17 cellular contexts compared by ENCODE assay signal in genomic region chr7:148330822-148331221, GRCh38.
DNase-seq lines count a peak whose midpoint lies in the region; ATAC-seq and TF ChIP-seq lines count a peak whose summit lies in the region.
"Had no signal": no experiment of that assay in that cellular context is flagged by ENCODE, and none has a peak within 500 bp of the region (broad histone marks: within the 10 kb centered on the region; RNA-seq: fewer than 3 reads in every experiment).

No MANE protein-coding gene starts in this region.

- H3K79me1 ChIP-seq in IMR-90 (ENCODE audit: low read depth in 1 of 2, low read length in 2 of 2) = no peaks in the 10 kb centered on the region

- no peak overlapping the region for H2BK15ac ChIP-seq in IMR-90 (ENCODE audit: low read depth, low read length)

- BruUV-seq in IMR-90 (replicated peaks; lab: Mats Ljungman, UMichigan) = no TSS peak

- H3K27me3 ChIP-seq in IMR-90 (ENCODE audit: control insufficient read depth, insufficient read depth, low read length) (no peaks in the 10 kb centered on the region), osteoblast (ENCODE audit: insufficient read depth, low read length) (no peaks in the 10 kb centered on the region)
- H3K27me3 ChIP-seq: BLaER1 treated with 17β-estradiol and CSF1 and Interleukin-3, amounts not matched to agents 10 nM and 100 nM had no signal

- no peak overlapping the region for H4K91ac ChIP-seq in IMR-90 (ENCODE audit: insufficient read depth, low read depth, low read length)

- H2BK5ac ChIP-seq in IMR-90 (ENCODE audit: low read depth, low read length, poor library complexity, severe bottlenecking) = peak overlapping the region; percentile 68

- in situ Hi-C loops in IMR-90 (cut with MboI; ENCODE audit: low sequenced_read_pairs) (no loop called here), G401 (cut with HindIII; ENCODE audit: low sequenced_read_pairs) (no loop called here)

- H3K36me3 ChIP-seq in IMR-90 (ENCODE audit: control insufficient read depth, insufficient read depth, low read length) = no peaks in the 10 kb centered on the region
- H3K36me3 ChIP-seq in osteoblast (ENCODE audit: insufficient read depth, low read length) = no peaks in the 10 kb centered on the region
- H3K36me3 ChIP-seq: BLaER1 treated with 17β-estradiol and CSF1 and Interleukin-3, amounts not matched to agents 10 nM and 100 nM had no signal

- POLR2A ChIA-PET in IMR-90 (lab: Charles Lee; ENCODE audit: unreplicated experiment) = no interaction called here

- H3K4me2 ChIP-seq in IMR-90 (ENCODE audit: low read depth, low read length) (no peak overlapping the region), osteoblast (ENCODE audit: insufficient read depth, low read length) (no peak overlapping the region)
- H3K4me2 ChIP-seq: BLaER1 treated with 17β-estradiol and CSF1 and Interleukin-3, amounts not matched to agents 10 nM and 100 nM; GM23338 had no signal

- H3K27me3 Mint-ChIP-seq in activated naive CD4-positive, alpha-beta T cell treated with anti-CD3 and anti-CD28 coated beads, Interleukin-2, amount 50 U/mL, for 24 hours = peaks cover 19% of the 10 kb centered on the region
- peaks cover 9% of the 10 kb centered on the region for H3K27me3 Mint-ChIP-seq in memory B cell
- peaks cover 25% of the 10 kb centered on the region for H3K27me3 Mint-ChIP-seq in activated T-cell treated with anti-CD3 and anti-CD28 coated beads, Interleukin-2, amount 50 U/mL, for 72 hours (ENCODE audit: low read depth)

- no peak overlapping the region for H3K4me3 Mint-ChIP-seq in activated naive CD4-positive, alpha-beta T cell treated with anti-CD3 and anti-CD28 coated beads, Interleukin-2, amount 50 U/mL, for 24 hours
- no peak overlapping the region for H3K4me3 Mint-ChIP-seq in memory B cell
- H3K4me3 Mint-ChIP-seq in activated T-cell treated with anti-CD3 and anti-CD28 coated beads, Interleukin-2, amount 50 U/mL, for 72 hours = no peak overlapping the region
- H3K4me3 Mint-ChIP-seq: CD4-positive, alpha-beta T cell; GM23338 had no signal

- no peaks in the 10 kb centered on the region for H3K9me1 ChIP-seq in IMR-90 (ENCODE audit: insufficient read depth, low read length)

- H2AK5ac ChIP-seq in IMR-90 (ENCODE audit: low read depth, low read length) = no peak overlapping the region

- H2AK9ac ChIP-seq in IMR-90 (replicated peaks; ENCODE audit: low read depth, low read length, poor library complexity) = no peak overlapping the region

- H4K5ac ChIP-seq in IMR-90 (ENCODE audit: low read depth, low read length) = no peak overlapping the region

- H3K4me1 ChIP-seq in IMR-90 (ENCODE audit: control insufficient read depth, insufficient read depth, low read length) = no peaks in the 10 kb centered on the region
- no peaks in the 10 kb centered on the region for H3K4me1 ChIP-seq in osteoblast (ENCODE audit: insufficient read depth, low read length)

- ATAC-seq in IMR-90 (ENCODE audit: low read depth) (no peak), memory B cell (ENCODE audit: low read depth) (no peak)
- ATAC-seq in activated T-cell treated with anti-CD3 and anti-CD28 coated beads, Interleukin-2, amount 50 U/mL, for 72 hours (replicated peaks in 1 of 2) = no peak
- ATAC-seq: GM12878, GM23338 had no signal

- no peak overlapping the region for H3K27ac ChIP-seq in IMR-90 (ENCODE audit: insufficient read depth, low read length)
- H3K27ac ChIP-seq in osteoblast (ENCODE audit: low read depth, low read length) = no peak overlapping the region
- H3K27ac ChIP-seq: BLaER1 treated with 17β-estradiol and CSF1 and Interleukin-3, amounts not matched to agents 10 nM and 100 nM; HL-60 had no signal

- no peak for TF ChIP-seq RAD21 in IMR-90 (IDR thresholded peaks at IDR 0.05; ENCODE audit: low read length)

- peaks cover 14% of the 10 kb centered on the region for H3K9me3 Mint-ChIP-seq in activated naive CD4-positive, alpha-beta T cell treated with anti-CD3 and anti-CD28 coated beads, Interleukin-2, amount 50 U/mL, for 24 hours
- H3K9me3 Mint-ChIP-seq in memory B cell = peaks cover 18% of the 10 kb centered on the region
- peaks cover 18 to 19% of the 10 kb centered on the region in 2 donors for H3K9me3 Mint-ChIP-seq in activated T-cell treated with anti-CD3 and anti-CD28 coated beads, Interleukin-2, amount 50 U/mL, for 72 hours
- H3K9me3 Mint-ChIP-seq: CD4-positive, alpha-beta T cell had no signal

- H3K4ac ChIP-seq in IMR-90 (ENCODE audit: low read depth, low read length) = no peak overlapping the region

- H3K14ac ChIP-seq in IMR-90 (replicated peaks; ENCODE audit: low read depth, low read length) = no peak overlapping the region

- H4K20me1 ChIP-seq in IMR-90 (ENCODE audit: insufficient read depth, low read length) = no peaks in the 10 kb centered on the region
- H4K20me1 ChIP-seq in osteoblast (ENCODE audit: insufficient read depth, low read length) = no peaks in the 10 kb centered on the region
- H4K20me1 ChIP-seq: BLaER1 treated with 17β-estradiol and CSF1 and Interleukin-3, amounts not matched to agents 10 nM and 100 nM had no signal

- no peak overlapping the region for H2AFZ ChIP-seq in IMR-90 (replicated peaks; ENCODE audit: low read length, poor library complexity)
- no peak overlapping the region for H2AFZ ChIP-seq in osteoblast (ENCODE audit: low read length)
- H2AFZ ChIP-seq: GM23338 had no signal

- dilution Hi-C loops in IMR-90 (cut with HindIII; ENCODE audit: low sequenced_read_pairs, unreplicated experiment) = no loop called here

- no peak overlapping the region for H3K18ac ChIP-seq in IMR-90 (ENCODE audit: low read depth, low read length)

- CTCF ChIA-PET in IMR-90 (lab: Yijun Ruan, JAX) = no interaction called here

- no peaks in the 10 kb centered on the region for H3K79me2 ChIP-seq in osteoblast (ENCODE audit: insufficient read depth, low read length)

- H3K4me3 ChIP-seq in IMR-90 (ENCODE audit: insufficient read depth, low read depth, low read length) = no peak overlapping the region
- H3K4me3 ChIP-seq in osteoblast (ENCODE audit: insufficient read depth, low read length) = no peak overlapping the region
- H3K4me3 ChIP-seq: BLaER1 treated with 17β-estradiol and CSF1 and Interleukin-3, amounts not matched to agents 10 nM and 100 nM; GM12878; GM23338 had no signal

- no peak overlapping the region for H4K8ac ChIP-seq in IMR-90 (ENCODE audit: low read depth in 2 of 2, low read length in 2 of 2)

- H3K9me3 ChIP-seq in IMR-90 (ENCODE audit: control insufficient read depth, insufficient read depth, low read length) = peaks cover 43% of the 10 kb centered on the region
- peaks cover 2% of the 10 kb centered on the region for H3K9me3 ChIP-seq in osteoblast (ENCODE audit: low read depth, low read length)

- H2BK120ac ChIP-seq in IMR-90 (ENCODE audit: low read depth, low read length) = no peak overlapping the region

- 73 to 100% methylated on average over 3 to 8 of the region's 9 CpGs for WGBS in IMR-90 (ENCODE audit: extremely low coverage in 2 of 2, insufficient read length in 1 of 2), 2 experiments

- peaks cover 2% of the 10 kb centered on the region for H3K36me3 Mint-ChIP-seq in activated naive CD4-positive, alpha-beta T cell treated with anti-CD3 and anti-CD28 coated beads, Interleukin-2, amount 50 U/mL, for 24 hours
- peaks cover 15% of the 10 kb centered on the region for H3K36me3 Mint-ChIP-seq in memory B cell
- H3K36me3 Mint-ChIP-seq in activated T-cell treated with anti-CD3 and anti-CD28 coated beads, Interleukin-2, amount 50 U/mL, for 72 hours (ENCODE audit: insufficient read depth in 2 of 2) = peaks cover 11 to 13% of the 10 kb centered on the region in 2 donors

- no peak overlapping the region for H3K56ac ChIP-seq in IMR-90 (ENCODE audit: extremely low read depth, insufficient read depth, low read length)

- intact Hi-C loops in IMR-90 (cut with micrococcal nuclease) = no loop called here

- no peak overlapping the region for H3K23ac ChIP-seq in IMR-90 (ENCODE audit: low read depth, low read length)

- DNase-seq in activated naive CD4-positive, alpha-beta T cell treated with anti-CD3 and anti-CD28 coated beads, Interleukin-2, amount 50 U/mL, for 16 hours = no peak
- DNase-seq in IMR-90 (no peak), memory B cell (ENCODE audit: low spot score in 2 of 2) (no peak), G401 (ENCODE audit: low spot score) (no peak), osteoblast (ENCODE audit: insufficient read length, low spot score, missing footprints) (no peak)
- DNase-seq in activated T-cell treated with anti-CD3 and anti-CD28 coated beads, Interleukin-2, amount 50 U/mL, for 72 hours = no peak
- DNase-seq: ACHN, Calu3, DMS 273 treated with DMSO at 0.1 percent for 48 hours, HCEC 1CT, KBM-7 had no signal

- no peak for TF ChIP-seq POLR2A in IMR-90 (IDR thresholded peaks at IDR 0.05; ENCODE audit: low read depth, low read length)

- no peak overlapping the region for H2BK20ac ChIP-seq in IMR-90 (ENCODE audit: low read depth, low read length)

- no peak for TF ChIP-seq CTCF in IMR-90 (conservative IDR thresholded peaks at IDR 0.05; ENCODE audit: low read depth, low read length)
- no peak for TF ChIP-seq CTCF in osteoblast (IDR thresholded peaks at IDR 0.05; ENCODE audit: extremely low read depth, low read depth, low read length)

- H3K27ac Mint-ChIP-seq in activated naive CD4-positive, alpha-beta T cell treated with anti-CD3 and anti-CD28 coated beads, Interleukin-2, amount 50 U/mL, for 24 hours = peak overlapping the region; percentile 64
- H3K27ac Mint-ChIP-seq in memory B cell = peak overlapping the region; percentile 81
- no peak overlapping the region for H3K27ac Mint-ChIP-seq in activated T-cell treated with anti-CD3 and anti-CD28 coated beads, Interleukin-2, amount 50 U/mL, for 72 hours
- H3K27ac Mint-ChIP-seq: CD4-positive, alpha-beta T cell; GM23338 had no signal

- H3K4me1 Mint-ChIP-seq in activated naive CD4-positive, alpha-beta T cell treated with anti-CD3 and anti-CD28 coated beads, Interleukin-2, amount 50 U/mL, for 24 hours = no peaks in the 10 kb centered on the region
- peaks cover 24% of the 10 kb centered on the region for H3K4me1 Mint-ChIP-seq in memory B cell
- no peaks in the 10 kb centered on the region for H3K4me1 Mint-ChIP-seq in activated T-cell treated with anti-CD3 and anti-CD28 coated beads, Interleukin-2, amount 50 U/mL, for 72 hours (ENCODE audit: low read depth)

- H3K9ac ChIP-seq in IMR-90 (ENCODE audit: low read depth, low read length) = no peak overlapping the region
- H3K9ac ChIP-seq: BLaER1 treated with 17β-estradiol and CSF1 and Interleukin-3, amounts not matched to agents 10 nM and 100 nM had no signal

TF ChIP-seq in IMR-90, 13 proteins besides CTCF, POLR2A, EP300 and RAD21 (continues in another document):
- TF ChIP-seq SMC3 (IDR thresholded peaks at IDR 0.05; ENCODE audit: low read depth, low read length) (no peak), BHLHE40 (IDR thresholded peaks at IDR 0.05; ENCODE audit: low read depth, low read length) (no peak), CEBPB (IDR thresholded peaks at IDR 0.05; ENCODE audit: low read depth, low read length) (no peak), MXI1 (IDR thresholded peaks at IDR 0.05; ENCODE audit: borderline replicate concordance, low read depth, low read length) (no peak), MAZ (IDR thresholded peaks at IDR 0.05; ENCODE audit: borderline replicate concordance, low read depth, low read length) (no peak), FOS (IDR thresholded peaks at IDR 0.05; ENCODE audit: low read depth, low read length) (no peak), RFX5 (IDR thresholded peaks at IDR 0.05; ENCODE audit: low read depth, low read length) (no peak)
